In genomic region chr3:86978111-86978528, GRCh38 we compare ENCODE assay signal across 13 cellular contexts. TPM values are rescaled to one million over a fixed set of nuclear protein-coding genes. Genes with fewer than 3 reads are reported as not detected.
DNase-seq lines count a peak whose midpoint lies in the region; ATAC-seq, FAIRE-seq and TF ChIP-seq lines count a peak whose summit lies in the region.
"Had no signal": no experiment of that assay in that cellular context is flagged by ENCODE, and none has a peak within 500 bp of the region (broad histone marks: within the 10 kb centered on the region; RNA-seq: fewer than 3 reads in every experiment).

No MANE protein-coding gene starts in this region.

- DNase-seq in LHCN-M2 (ENCODE audit: low read depth) = peak; percentile 74
- DNase-seq in fibroblast of gingiva (ENCODE audit: low read depth) = peak; percentile 95
- DNase-seq in mesendoderm = peak; percentile 23
- no peak for DNase-seq in upper lobe of left lung
- DNase-seq in D721Med (ENCODE audit: insufficient read length, low spot score) = no peak
- no peak for DNase-seq in HPDE6-E6E7 (ENCODE audit: extremely low spot score)
- DNase-seq in iPS-NIHi11 (ENCODE audit: low spot score) = no peak
- DNase-seq: activated CD8-positive, alpha-beta memory T cell treated with anti-CD3 and anti-CD28 coated beads, Interleukin-2, amount 50 U/mL, for 48 hours; NCI-H1105; NCI-H2227 treated with DMSO at 0.1 percent for 48 hours; pancreas; WERI-Rb-1 had no signal

- no peaks in the 10 kb centered on the region for H3K79me1 ChIP-seq in mesendoderm (ENCODE audit: low read length)

- H3K27ac ChIP-seq in mesendoderm (ENCODE audit: low read depth, low read length) (no peak overlapping the region), upper lobe of left lung (peak overlapping the region in 1 of 4 donors; percentile 43)
- H3K27ac ChIP-seq: pancreas, WERI-Rb-1 had no signal

- no peak for TF ChIP-seq POLR2A in upper lobe of left lung (IDR thresholded peaks at IDR 0.05)

- no peak overlapping the region for H3K4me2 ChIP-seq in mesendoderm (ENCODE audit: low read length)

- H3K9me3 ChIP-seq in upper lobe of left lung = no peaks in the 10 kb centered on the region
- H3K9me3 ChIP-seq: pancreas had no signal

- no peak overlapping the region for H2BK120ac ChIP-seq in mesendoderm (ENCODE audit: low read depth, low read length)

- no peak overlapping the region for H4K5ac ChIP-seq in mesendoderm (ENCODE audit: low read length)

- no peak overlapping the region for H3K9ac ChIP-seq in mesendoderm (ENCODE audit: low read length)

- no peak overlapping the region for H2BK15ac ChIP-seq in mesendoderm (replicated peaks; ENCODE audit: low read depth)

- no CpG with 5 or more reads among the region's 5 CpGs for WGBS in mesendoderm (ENCODE audit: extremely low coverage, insufficient coverage, low lambda C conversion rate)
- WGBS in upper lobe of left lung, 2 donors = 72 to 82% methylated on average over 5 of the region's 5 CpGs

- H3K4me3 ChIP-seq in mesendoderm (ENCODE audit: low read length) = no peak overlapping the region
- H3K4me3 ChIP-seq in upper lobe of left lung = no peak overlapping the region
- H3K4me3 ChIP-seq: pancreas had no signal

- H2BK5ac ChIP-seq in mesendoderm (ENCODE audit: low read length) = no peak overlapping the region

- H3K56ac ChIP-seq in mesendoderm (ENCODE audit: low read length) = no peak overlapping the region

- H3K79me2 ChIP-seq in mesendoderm (ENCODE audit: control insufficient read depth, insufficient read depth, low read length) = no peaks in the 10 kb centered on the region

- TF ChIP-seq EP300 in upper lobe of left lung (IDR thresholded peaks at IDR 0.05) = no peak

- H3K4me1 ChIP-seq in mesendoderm (ENCODE audit: control insufficient read depth, low read depth, low read length) (no peaks in the 10 kb centered on the region), upper lobe of left lung (peaks cover 0 to 7% (median 0%) of the 10 kb centered on the region in 4 donors)
- H3K4me1 ChIP-seq: pancreas had no signal

- no peak overlapping the region for H4K8ac ChIP-seq in mesendoderm (ENCODE audit: low read depth, low read length)

- TF ChIP-seq CTCF in upper lobe of left lung (IDR thresholded peaks at IDR 0.05) = no peak
- TF ChIP-seq CTCF in D721Med (IDR thresholded peaks at IDR 0.05; ENCODE audit: insufficient read depth, missing control alignments) = no peak

- H3K23ac ChIP-seq in mesendoderm (ENCODE audit: low read length) = no peak overlapping the region

- no peak overlapping the region for H3K4ac ChIP-seq in mesendoderm (ENCODE audit: low read depth, low read length)

- H3K18ac ChIP-seq in mesendoderm (ENCODE audit: low read length) = no peak overlapping the region

- H3K27me3 ChIP-seq in mesendoderm (ENCODE audit: insufficient read depth, low read length, poor library complexity) = no peaks in the 10 kb centered on the region
- H3K27me3 ChIP-seq in upper lobe of left lung = no peaks in the 10 kb centered on the region
- H3K27me3 ChIP-seq: pancreas had no signal

- H3K36me3 ChIP-seq in mesendoderm (ENCODE audit: control insufficient read depth, insufficient read depth, low read length) = no peaks in the 10 kb centered on the region
- H3K36me3 ChIP-seq in upper lobe of left lung = no peaks in the 10 kb centered on the region
- H3K36me3 ChIP-seq: pancreas, WERI-Rb-1 had no signal

- no peak overlapping the region for H2AK5ac ChIP-seq in mesendoderm (ENCODE audit: low read length)

- ATAC-seq in upper lobe of left lung (ENCODE audit: low FRiP score in 2 of 2) = peak; percentile 55 to 87

- FAIRE-seq in D721Med (lab: Jason Lieb, UNC) = no peak
- FAIRE-seq: pancreas had no signal

RNA-seq across cellular contexts. Expression of gene VGLL3, which starts 12.8 kb away (rescaled TPM):
- total RNA-seq in LHCN-M2 (2014; rRNA removed) = 31.3 and 41.0 TPM in 2 replicates
- polyA plus RNA-seq in LHCN-M2 (2012) = 17.8 TPM
- 12.8 TPM for polyA plus RNA-seq in mesendoderm (2013, experiment 1 of 2)
- polyA plus RNA-seq in mesendoderm (2013, experiment 2 of 2) = 12.6 TPM
- total RNA-seq in upper lobe of left lung = 10 to 100 TPM; 11.5 to 50.5 (median 38.3) TPM
- polyA plus RNA-seq: CD14-positive monocyte had no signal

Comparison
In these comparisons a context has a peak if more than half of its experiments do, and no peak if none do; other contexts are left out.
1. DNase-seq: peak in LHCN-M2 (single experiment), fibroblast of gingiva (single experiment) and mesendoderm (single experiment); none in upper lobe of left lung (0 of 2), D721Med (single experiment), HPDE6-E6E7 (single experiment) and iPS-NIHi11 (single experiment).